In the genomic region with DNA sequence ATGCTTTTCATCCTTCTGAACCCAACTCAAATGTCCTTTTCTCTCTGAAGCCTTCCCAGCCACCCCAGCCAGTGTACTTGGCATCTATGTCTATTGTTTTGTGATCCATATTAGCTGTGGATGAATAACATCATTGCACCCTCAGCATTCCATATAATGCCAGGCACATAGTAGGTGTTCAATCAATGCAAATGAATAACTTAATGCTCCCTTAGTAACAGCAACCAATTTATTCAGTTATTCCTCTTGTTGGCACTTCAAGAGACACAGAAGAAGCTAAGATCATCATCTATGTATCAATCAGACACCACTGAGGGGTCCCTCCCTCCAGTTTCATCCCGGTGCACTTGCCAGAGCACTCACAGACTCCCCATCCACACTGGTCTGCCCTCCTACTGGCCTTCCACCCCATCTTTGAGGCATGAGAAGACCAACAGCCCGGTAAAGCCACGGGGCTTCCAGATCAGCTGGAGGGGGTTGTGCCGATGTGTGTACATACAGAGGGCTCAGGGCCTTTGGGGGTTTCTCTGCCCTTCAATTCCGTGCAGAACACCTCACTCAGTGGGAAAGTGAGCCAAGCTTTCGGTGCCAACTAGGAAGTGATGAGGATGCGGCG, we compare ENCODE assay signal across 8 cellular contexts.
DNase-seq lines count a peak whose midpoint lies in the region; TF ChIP-seq lines count a peak whose summit lies in the region.

No MANE protein-coding gene starts in this region.

- H3K79me2 ChIP-seq in MM.1S (ENCODE audit: low read length) = peaks cover 9% of the 10 kb centered on the region; the same call in 1 of the 2 replicates

- no peaks in the 10 kb centered on the region for H3K9me3 Mint-ChIP-seq in nephron

- peaks cover 5% of the 10 kb centered on the region for H3K27me3 Mint-ChIP-seq in nephron (ENCODE audit: low read depth)

- H3K9me3 ChIP-seq in BLaER1 treated with 17β-estradiol and CSF1 and Interleukin-3, amounts not matched to agents 10 nM and 100 nM (replicated peaks in 1 of 11) = no peaks in the 10 kb centered on the region
- no peaks in the 10 kb centered on the region for H3K9me3 ChIP-seq in MM.1S (replicated peaks; ENCODE audit: insufficient read depth, low read length)

- peaks cover 12% of the 10 kb centered on the region for H3K36me3 Mint-ChIP-seq in nephron (ENCODE audit: low read depth)

- no peaks in the 10 kb centered on the region for H3K9me2 ChIP-seq in MM.1S (replicated peaks; ENCODE audit: insufficient read depth, low read length)

- H3K4me2 ChIP-seq in BLaER1 treated with 17β-estradiol and CSF1 and Interleukin-3, amounts not matched to agents 10 nM and 100 nM = peak overlapping the region; percentile 90 to 99 (median 94)
- peak overlapping the region; percentile 99 for H3K4me2 ChIP-seq in MM.1S (ENCODE audit: low read depth, low read length)

- H3K27me3 ChIP-seq in BLaER1 treated with 17β-estradiol and CSF1 and Interleukin-3, amounts not matched to agents 10 nM and 100 nM = no peaks in the 10 kb centered on the region
- peaks cover 27% of the 10 kb centered on the region for H3K27me3 ChIP-seq in MM.1S (replicated peaks; ENCODE audit: insufficient read depth, low read length)

- TF ChIP-seq CTCF in MM.1S (IDR thresholded peaks at IDR 0.05; ENCODE audit: low read length) (no peak), coronary artery (IDR thresholded peaks at IDR 0.05) (no peak), nephron (IDR thresholded peaks at IDR 0.05; ENCODE audit: unreplicated experiment in 3 of 3) (no peak)

- peak overlapping the region; percentile 98 for H2AFZ ChIP-seq in MM.1S (ENCODE audit: low read length)

- H4K20me1 ChIP-seq in BLaER1 treated with 17β-estradiol and CSF1 and Interleukin-3, amounts not matched to agents 10 nM and 100 nM = peaks cover 0 to 3% (median 0%) of the 10 kb centered on the region in 11 experiments; a peak in 1 of 22 replicates
- no peaks in the 10 kb centered on the region for H4K20me1 ChIP-seq in MM.1S (ENCODE audit: insufficient read depth, low read length)

- peak overlapping the region; percentile 70 to 88 (median 82) for H3K4me3 ChIP-seq in BLaER1 treated with 17β-estradiol and CSF1 and Interleukin-3, amounts not matched to agents 10 nM and 100 nM
- H3K4me3 ChIP-seq in MM.1S (ENCODE audit: low read length) (peak overlapping the region; percentile 84), coronary artery (peak overlapping the region; percentile 94)

- peak overlapping the region; percentile 30 to 89 (median 48) for H3K27ac Mint-ChIP-seq in nephron

- H3K4me1 ChIP-seq in BLaER1 treated with 17β-estradiol and CSF1 and Interleukin-3, amounts not matched to agents 10 nM and 100 nM = peaks cover 79 to 86% (median 82%) of the 10 kb centered on the region in 10 experiments
- peaks cover 16% of the 10 kb centered on the region for H3K4me1 ChIP-seq in MM.1S (ENCODE audit: low read length)

- DNase-seq in MM.1S (no peak), coronary artery (ENCODE audit: low spot score) (no peak), putamen (ENCODE audit: low spot score) (no peak), GDM1 (lab: John Stamatoyannopoulos, UW) (no peak), GM19240 (ENCODE audit: insufficient read length, low spot score) (no peak), SHP77 treated with DMSO at 0.1 percent for 48 hours (lab: John Stamatoyannopoulos, UW) (no peak)

- peak overlapping the region; percentile 75 to 97 (median 87) for H3K9ac ChIP-seq in BLaER1 treated with 17β-estradiol and CSF1 and Interleukin-3, amounts not matched to agents 10 nM and 100 nM
- no peak overlapping the region for H3K9ac ChIP-seq in MM.1S (ENCODE audit: low read length)

- H3K36me3 ChIP-seq in BLaER1 treated with 17β-estradiol and CSF1 and Interleukin-3, amounts not matched to agents 10 nM and 100 nM = peaks cover 11 to 16% (median 13%) of the 10 kb centered on the region in 11 experiments; a peak in 21 of 22 replicates
- H3K36me3 ChIP-seq in MM.1S (replicated peaks; ENCODE audit: insufficient read depth, low read length) = no peaks in the 10 kb centered on the region

- peak overlapping the region in 10 of 11 experiments; percentile 63 to 98 (median 94); a peak in 20 of 22 replicates for H3K27ac ChIP-seq in BLaER1 treated with 17β-estradiol and CSF1 and Interleukin-3, amounts not matched to agents 10 nM and 100 nM
- H3K27ac ChIP-seq in MM.1S (ENCODE audit: low read length) = no peak overlapping the region
- H3K27ac ChIP-seq in coronary artery = peak overlapping the region; percentile 89 to 96

- peaks cover 55% of the 10 kb centered on the region for H3K4me1 Mint-ChIP-seq in nephron

- peak overlapping the region; percentile 85 to 97 (median 86) for H3K4me3 Mint-ChIP-seq in nephron

- H3F3A ChIP-seq in MM.1S (ENCODE audit: insufficient read depth, low read length) = peaks cover 17% of the 10 kb centered on the region; the same call in 1 of the 2 replicates
